Comparison of ENCODE assay signal across 3 cellular contexts in genomic region chr3:10494180-10494579, GRCh38.
TF ChIP-seq lines count a peak whose summit lies in the region.

No MANE protein-coding gene starts in this region.

TF ChIP-seq in HCT116, 20 proteins besides CTCF, POLR2A, EP300 and RAD21:
- TF ChIP-seq EZH2 (IDR thresholded peaks at IDR 0.05) (no peak), POLR2AphosphoS5 (IDR thresholded peaks at IDR 0.05; ENCODE audit: low read depth, low read length) (no peak), REST (IDR thresholded peaks at IDR 0.05; ENCODE audit: low read depth) (no peak), ELF1 (IDR thresholded peaks at IDR 0.05; ENCODE audit: borderline replicate concordance, low read depth) (no peak), MAX (IDR thresholded peaks at IDR 0.05) (no peak), EGR1 (IDR thresholded peaks at IDR 0.05; ENCODE audit: low read depth) (no peak)

TF ChIP-seq in HepG2, 621 proteins besides CTCF, POLR2A, EP300 and RAD21:
- TF ChIP-seq ZNF629 (CRISPR knock-in tag; conservative IDR thresholded peaks at IDR 0.05) (peak; percentile 88), PHF8 (CRISPR knock-in tag; IDR thresholded peaks at IDR 0.05) (no peak)
TF ChIP-seq in HepG2: peak in this region for 1.

TF ChIP-seq in SK-N-SH, 30 proteins besides CTCF, POLR2A, EP300 and RAD21:
- no peak for TF ChIP-seq RXRA (IDR thresholded peaks at IDR 0.05; ENCODE audit: borderline replicate concordance, low read depth)
- TF ChIP-seq USF2 (IDR thresholded peaks at IDR 0.05; ENCODE audit: borderline replicate concordance, low read depth, low read length), result no peak
- no peak for TF ChIP-seq PBX3 (IDR thresholded peaks at IDR 0.05)
- TF ChIP-seq TEAD4 (IDR thresholded peaks at IDR 0.05; ENCODE audit: borderline replicate concordance, insufficient read depth), result no peak
- TF ChIP-seq ELF1 (IDR thresholded peaks at IDR 0.05), result no peak
- no peak for TF ChIP-seq CHD2 (IDR thresholded peaks at IDR 0.05; ENCODE audit: low read length, partially characterized antibody)
- TF ChIP-seq NFIC (IDR thresholded peaks at IDR 0.05; ENCODE audit: borderline replicate concordance), result no peak
- no peak for TF ChIP-seq FOSL2 (IDR thresholded peaks at IDR 0.05; ENCODE audit: borderline replicate concordance, low read depth)
- TF ChIP-seq POLR2AphosphoS5 (IDR thresholded peaks at IDR 0.05; ENCODE audit: low read depth, low read length), result no peak
- TF ChIP-seq SIN3A (IDR thresholded peaks at IDR 0.05; ENCODE audit: borderline replicate concordance, low read depth, low read length), result no peak
- TF ChIP-seq GATA2 (CRISPR knock-in tag; IDR thresholded peaks at IDR 0.05), result no peak
- no peak for TF ChIP-seq RCOR1 (IDR thresholded peaks at IDR 0.05; ENCODE audit: low read length)
- TF ChIP-seq MAX (IDR thresholded peaks at IDR 0.05; ENCODE audit: low read depth), result no peak
- no peak for TF ChIP-seq FOXM1 (IDR thresholded peaks at IDR 0.05; ENCODE audit: low read depth)
- TF ChIP-seq TCF12 (IDR thresholded peaks at IDR 0.05), result no peak
- TF ChIP-seq GABPA (IDR thresholded peaks at IDR 0.05; ENCODE audit: low read depth), result no peak
- no peak for TF ChIP-seq FOXJ3 (CRISPR knock-in tag; IDR thresholded peaks at IDR 0.05)
